Comparison of ENCODE assay signal across 14 cellular contexts in genomic region chr1:3902111-3902511, GRCh38. TPM values are rescaled to one million over a fixed set of nuclear protein-coding genes. Genes with fewer than 3 reads are reported as not detected.
A peak's percentile ranks its signal among the peaks of the same experiment; 100 is the strongest.
DNase-seq lines count a peak whose midpoint lies in the region; ATAC-seq and TF ChIP-seq lines count a peak whose summit lies in the region.
"Had no signal": no experiment of that assay in that cellular context is flagged by ENCODE, and none has a peak within 500 bp of the region (broad histone marks: within the 10 kb centered on the region; RNA-seq: fewer than 3 reads in every experiment).

No MANE protein-coding gene starts in this region.

- no peaks in the 10 kb centered on the region for H3K27me3 ChIP-seq in suprapubic skin
- H3K27me3 ChIP-seq: adrenal gland, heart left ventricle had no signal

- H3K4me1 Mint-ChIP-seq in activated T-cell treated with anti-CD3 and anti-CD28 coated beads, Interleukin-2, amount 50 U/mL, for 24 hours (ENCODE audit: low read depth) = peaks cover 51% of the 10 kb centered on the region
- H3K4me1 Mint-ChIP-seq in immature natural killer cell = peaks cover 24 to 48% of the 10 kb centered on the region in 2 donors

- no peak overlapping the region for H3K27ac ChIP-seq in suprapubic skin

- TF ChIP-seq POLR2A in suprapubic skin (IDR thresholded peaks at IDR 0.05) = no peak

- no peaks in the 10 kb centered on the region for H3K27me3 Mint-ChIP-seq in activated T-cell treated with anti-CD3 and anti-CD28 coated beads, Interleukin-2, amount 50 U/mL, for 24 hours
- H3K27me3 Mint-ChIP-seq in immature natural killer cell (ENCODE audit: low read depth in 3 of 3) = peaks cover 5 to 22% (median 9%) of the 10 kb centered on the region in 3 donors
- H3K27me3 Mint-ChIP-seq: type B pancreatic cell had no signal

- intact Hi-C loops in Right ventricle myocardium superior (cut with DNase I) (no loop called here), left ventricle myocardium superior (cut with micrococcal nuclease) (no loop called here)

- no peak for TF ChIP-seq CTCF in suprapubic skin (IDR thresholded peaks at IDR 0.05)

- peak; percentile 46 for DNase-seq in Right ventricle myocardium superior
- no peak for DNase-seq in left ventricle myocardium superior
- no peak for DNase-seq in activated T-cell treated with anti-CD3 and anti-CD28 coated beads, Interleukin-2, amount 50 U/mL, for 24 hours
- DNase-seq in immature natural killer cell = no peak
- DNase-seq in suprapubic skin (ENCODE audit: low spot score in 2 of 2) = peak; percentile 60 to 67
- DNase-seq in COLO668 (lab: John Stamatoyannopoulos, UW; ENCODE audit: unreplicated experiment) = no peak
- DNase-seq in DMS153 treated with DMSO at 0.1 percent for 48 hours (lab: John Stamatoyannopoulos, UW; ENCODE audit: unreplicated experiment) = no peak
- DNase-seq: effector CD4-positive, alpha-beta T cell; EL; heart left ventricle; RPMI8226 had no signal

- no peaks in the 10 kb centered on the region for H3K36me3 ChIP-seq in suprapubic skin
- H3K36me3 ChIP-seq: adrenal gland, heart left ventricle had no signal

- H3K9me3 Mint-ChIP-seq in activated T-cell treated with anti-CD3 and anti-CD28 coated beads, Interleukin-2, amount 50 U/mL, for 24 hours = peaks cover 9% of the 10 kb centered on the region
- peaks cover 3 to 8% (median 4%) of the 10 kb centered on the region in 6 donors for H3K9me3 Mint-ChIP-seq in immature natural killer cell

- peak overlapping the region; percentile 92 for H3K4me3 Mint-ChIP-seq in activated T-cell treated with anti-CD3 and anti-CD28 coated beads, Interleukin-2, amount 50 U/mL, for 24 hours
- H3K4me3 Mint-ChIP-seq in immature natural killer cell = peak overlapping the region; percentile 30 to 98 (median 87)

- ATAC-seq in Right ventricle myocardium superior (ENCODE audit: poor library complexity) = no peak
- no peak for ATAC-seq in left ventricle myocardium superior
- ATAC-seq in GM19035 (IDR thresholded peaks at IDR 0.05; ENCODE audit: unreplicated experiment) = no peak
- ATAC-seq: heart left ventricle had no signal

- H3K4me3 ChIP-seq in suprapubic skin = no peak overlapping the region

- H3K4me1 ChIP-seq in suprapubic skin = peaks cover 14% of the 10 kb centered on the region

- 92% methylated on average over 15 of the region's 15 CpGs for WGBS in suprapubic skin

- H3K27ac Mint-ChIP-seq in activated T-cell treated with anti-CD3 and anti-CD28 coated beads, Interleukin-2, amount 50 U/mL, for 24 hours = peak overlapping the region; percentile 99
- H3K27ac Mint-ChIP-seq in immature natural killer cell = peak overlapping the region in 4 of 6 donors; percentile 13 to 96 (median 67)

- no peak for TF ChIP-seq EP300 in suprapubic skin (IDR thresholded peaks at IDR 0.05)

- H3K9me3 ChIP-seq in suprapubic skin = no peaks in the 10 kb centered on the region

- H3K36me3 Mint-ChIP-seq in activated T-cell treated with anti-CD3 and anti-CD28 coated beads, Interleukin-2, amount 50 U/mL, for 24 hours (ENCODE audit: low read depth) = peaks cover 25% of the 10 kb centered on the region
- H3K36me3 Mint-ChIP-seq in immature natural killer cell = peaks cover 3 to 9% (median 4%) of the 10 kb centered on the region in 3 donors

RNA-seq across cellular contexts. Expression of gene C1orf174, which starts 2.0 kb away (rescaled TPM):
- total RNA-seq in Right ventricle myocardium superior = 12.6 TPM
- total RNA-seq in left ventricle myocardium superior = 14.4 TPM
- 10 to 100 TPM; 27.1 to 54.2 (median 34.0) TPM for polyA plus RNA-seq in immature natural killer cell
- total RNA-seq in suprapubic skin = 10 to 100 TPM; 16.0 to 25.3 (median 19.7) TPM

RNA-seq across cellular contexts. Expression of gene DFFB, which starts 44.8 kb away (rescaled TPM):
- 2.8 TPM for total RNA-seq in Right ventricle myocardium superior
- 3.7 TPM for total RNA-seq in left ventricle myocardium superior
- 10 to 100 TPM in 2 of 3 donors, 1 to 10 TPM in 1; 8.3 to 25.6 (median 11.9) TPM for polyA plus RNA-seq in immature natural killer cell
- 1 to 10 TPM; 2.7 to 6.8 (median 4.2) TPM for total RNA-seq in suprapubic skin

RNA-seq across cellular contexts. Expression of gene CEP104, which starts 45.1 kb away (rescaled TPM):
- 32.3 TPM for total RNA-seq in Right ventricle myocardium superior
- total RNA-seq in left ventricle myocardium superior = 35.2 TPM
- 10 to 100 TPM in 2 of 3 donors, 1 to 10 TPM in 1; 2.5 to 32.7 (median 18.2) TPM for polyA plus RNA-seq in immature natural killer cell
- total RNA-seq in suprapubic skin = 10 to 100 TPM; 16.1 to 56.7 (median 39.6) TPM

Comparison
In these comparisons a context has a peak if more than half of its experiments do, and no peak if none do; other contexts are left out.
1. DNase-seq: peak in Right ventricle myocardium superior (single experiment) and suprapubic skin (2 of 2); none in left ventricle myocardium superior (single experiment), activated T-cell treated with anti-CD3 and anti-CD28 coated beads, Interleukin-2, amount 50 U/mL, for 24 hours (single experiment), immature natural killer cell (0 of 3), COLO668 (single experiment) and DMS153 treated with DMSO at 0.1 percent for 48 hours (single experiment).